29 cellular contexts compared by ENCODE assay signal in the genomic region with DNA sequence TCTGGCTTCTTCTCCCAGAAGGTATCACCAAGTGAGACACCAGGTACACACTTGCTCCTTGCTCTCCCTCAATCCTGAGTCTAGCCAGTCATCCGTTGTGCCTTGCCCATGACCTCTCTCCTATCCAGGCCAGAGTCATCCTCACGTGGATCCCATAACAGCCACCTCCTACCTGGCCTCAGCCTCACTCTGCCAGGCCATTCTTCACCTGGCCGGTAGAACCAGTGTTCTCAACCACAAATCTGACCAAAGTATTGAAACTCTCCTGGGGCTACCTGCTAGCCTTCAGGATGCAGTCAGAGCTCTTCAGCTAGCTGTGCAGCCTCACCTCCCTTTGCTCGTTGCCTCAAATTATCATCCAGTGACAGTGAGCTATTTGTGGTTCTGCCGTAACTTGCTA. TPM values are rescaled to one million over a fixed set of nuclear protein-coding genes. Genes with fewer than 3 reads are reported as not detected.
"Had no signal": no experiment of that assay in that cellular context is flagged by ENCODE, and none has a peak within 500 bp of the region (broad histone marks: within the 10 kb centered on the region; RNA-seq: fewer than 3 reads in every experiment).

No MANE protein-coding gene starts in this region.

- H3K27ac Mint-ChIP-seq: activated CD4-positive, alpha-beta T cell treated with anti-CD3 and anti-CD28 coated beads for 36 hours; activated CD4-positive, alpha-beta T cell treated with anti-CD3 and anti-CD28 coated beads, Interleukin-2, amount 10 ng/mL, durations not matched to agents 7 days and 5 days; activated CD8-positive, alpha-beta T cell treated with anti-CD3 and anti-CD28 coated beads, Interleukin-2, amount 10 ng/mL, durations not matched to agents 7 days and 5 days; activated naive CD8-positive, alpha-beta T cell treated with anti-CD3 and anti-CD28 coated beads, Interleukin-2, amount 10 ng/mL, durations not matched to agents 7 days and 5 days; activated T-cell treated with anti-CD3 and anti-CD28 coated beads, Interleukin-2, amount 50 U/mL, for 24 hours; activated T-helper 2 cell treated with anti-CD3 and anti-CD28 coated beads, Interferon-gamma antibody, Interleukin-2, Interleukin-4, amounts not matched to agents 10 μg/mL and 5 μg/mL and 100 μg/mL, durations not matched to agents 14 hours and 24 hours and 36 hours had no signal

- H3K4me1 Mint-ChIP-seq: activated CD4-positive, alpha-beta T cell treated with anti-CD3 and anti-CD28 coated beads, Interleukin-2, amount 10 ng/mL, durations not matched to agents 7 days and 5 days; activated naive CD4-positive, alpha-beta T cell treated with anti-CD3 and anti-CD28 coated beads, Interleukin-2, amount 50 U/mL, for 24 hours had no signal

- H3K36me3 ChIP-seq: ascending aorta, breast epithelium had no signal

- H3K27me3 ChIP-seq: ascending aorta, body of pancreas had no signal

- H3K36me3 Mint-ChIP-seq: activated naive CD4-positive, alpha-beta T cell treated with anti-CD3 and anti-CD28 coated beads, Interleukin-2, amount 50 U/mL, for 24 hours; activated naive CD8-positive, alpha-beta T cell treated with anti-CD3 and anti-CD28 coated beads, Interleukin-2, amount 10 ng/mL, durations not matched to agents 7 days and 5 days had no signal

- H3K9me3 Mint-ChIP-seq: activated CD4-positive, alpha-beta T cell treated with anti-CD3 and anti-CD28 coated beads, Interleukin-2, amount 10 ng/mL, durations not matched to agents 7 days and 5 days; activated naive CD4-positive, alpha-beta T cell treated with anti-CD3 and anti-CD28 coated beads, Interleukin-2, amount 50 U/mL, for 24 hours; activated naive CD8-positive, alpha-beta T cell treated with anti-CD3 and anti-CD28 coated beads, Interleukin-2, amount 10 ng/mL, durations not matched to agents 7 days and 5 days; activated T-cell treated with anti-CD3 and anti-CD28 coated beads, Interleukin-2, amount 50 U/mL, for 24 hours; activated T-helper 2 cell treated with anti-CD3 and anti-CD28 coated beads, Interferon-gamma antibody, Interleukin-2, Interleukin-4, amounts not matched to agents 10 μg/mL and 5 μg/mL and 100 μg/mL, durations not matched to agents 14 hours and 24 hours and 36 hours had no signal

- DNase-seq: activated CD4-positive, alpha-beta T cell treated with anti-CD3 and anti-CD28 coated beads for 36 hours; activated CD4-positive, alpha-beta T cell treated with anti-CD3 and anti-CD28 coated beads, Interleukin-2, amount 10 ng/mL, durations not matched to agents 7 days and 5 days; activated CD4-positive, alpha-beta T cell treated with anti-CD3 and anti-CD28 coated beads, Interleukin-2, amount 50 U/mL, for 48 hours; activated CD8-positive, alpha-beta T cell treated with anti-CD3 and anti-CD28 coated beads, Interleukin-2, amount 10 ng/mL, durations not matched to agents 7 days and 5 days; activated gamma-delta T cell; activated naive CD4-positive, alpha-beta T cell treated with Interleukin-2 at 50 U/mL for 16 hours; activated naive CD8-positive, alpha-beta T cell treated with anti-CD3 and anti-CD28 coated beads, Interleukin-2, amount 10 ng/mL, durations not matched to agents 7 days and 5 days; activated T-cell treated with anti-CD3 and anti-CD28 coated beads, Interleukin-2, amount 50 U/mL, for 24 hours; body of pancreas; Karpas-422; NCI-H1105; NCI-H1417 treated with DMSO at 0.1 percent for 48 hours; NCI-H187 treated with DMSO at 0.1 percent for 48 hours; NCI-H2081; NCI-H2171 treated with DMSO at 0.1 percent for 48 hours; NCI-H226; NCI-H446 treated with DMSO at 0.1 percent for 48 hours; NCI-H524 treated with DMSO at 0.1 percent for 48 hours; Right ventricle myocardium superior; SW 1271; T-helper 1 cell; T-helper 2 cell; T-helper 9 cell had no signal

- ATAC-seq: activated CD4-positive, alpha-beta T cell treated with anti-CD3 and anti-CD28 coated beads for 36 hours; activated CD4-positive, CD25-positive, alpha-beta regulatory T cell treated with anti-CD3 and anti-CD28 coated beads, Interleukin-2, amount 50 U/mL, for 24 hours; activated CD8-positive, alpha-beta T cell treated with anti-CD3 and anti-CD28 coated beads, Interleukin-2, amount 10 ng/mL, durations not matched to agents 7 days and 5 days; body of pancreas had no signal

- H3K4me3 ChIP-seq: ascending aorta, body of pancreas, breast epithelium had no signal

- H3K4me3 Mint-ChIP-seq: activated CD4-positive, alpha-beta T cell treated with anti-CD3 and anti-CD28 coated beads for 36 hours; activated CD4-positive, alpha-beta T cell treated with anti-CD3 and anti-CD28 coated beads, Interleukin-2, amount 10 ng/mL, durations not matched to agents 7 days and 5 days; activated CD8-positive, alpha-beta T cell treated with anti-CD3 and anti-CD28 coated beads, Interleukin-2, amount 10 ng/mL, durations not matched to agents 7 days and 5 days; activated naive CD4-positive, alpha-beta T cell treated with anti-CD3 and anti-CD28 coated beads, Interleukin-2, amount 50 U/mL, for 24 hours; activated naive CD8-positive, alpha-beta T cell treated with anti-CD3 and anti-CD28 coated beads, Interleukin-2, amount 10 ng/mL, durations not matched to agents 7 days and 5 days; activated T-cell treated with anti-CD3 and anti-CD28 coated beads, Interleukin-2, amount 50 U/mL, for 24 hours had no signal

- H3K27me3 Mint-ChIP-seq: activated naive CD4-positive, alpha-beta T cell treated with anti-CD3 and anti-CD28 coated beads, Interleukin-2, amount 50 U/mL, for 24 hours had no signal

- H3K27ac ChIP-seq: ascending aorta, body of pancreas had no signal

- H3K9me3 ChIP-seq: ascending aorta, body of pancreas, breast epithelium had no signal

RNA-seq across cellular contexts. Expression of a gene that starts 37.7 kb away (rescaled TPM):
- total RNA-seq: activated CD4-positive, alpha-beta T cell treated with anti-CD3 and anti-CD28 coated beads for 36 hours; activated CD4-positive, alpha-beta T cell treated with anti-CD3 and anti-CD28 coated beads, Interleukin-2, amount 10 ng/mL, durations not matched to agents 7 days and 5 days; activated CD8-positive, alpha-beta T cell treated with anti-CD3 and anti-CD28 coated beads, Interleukin-2, amount 10 ng/mL, durations not matched to agents 7 days and 5 days; activated naive CD8-positive, alpha-beta T cell treated with anti-CD3 and anti-CD28 coated beads, Interleukin-2, amount 10 ng/mL, durations not matched to agents 7 days and 5 days; activated T-helper 2 cell treated with anti-CD3 and anti-CD28 coated beads, Interferon-gamma antibody, Interleukin-2, Interleukin-4, amounts not matched to agents 10 μg/mL and 5 μg/mL and 100 μg/mL, durations not matched to agents 14 hours and 24 hours and 36 hours; ascending aorta; body of pancreas; MCF 10A had no signal
